Comparison of ENCODE assay signal across 2 cellular contexts in the genomic region with DNA sequence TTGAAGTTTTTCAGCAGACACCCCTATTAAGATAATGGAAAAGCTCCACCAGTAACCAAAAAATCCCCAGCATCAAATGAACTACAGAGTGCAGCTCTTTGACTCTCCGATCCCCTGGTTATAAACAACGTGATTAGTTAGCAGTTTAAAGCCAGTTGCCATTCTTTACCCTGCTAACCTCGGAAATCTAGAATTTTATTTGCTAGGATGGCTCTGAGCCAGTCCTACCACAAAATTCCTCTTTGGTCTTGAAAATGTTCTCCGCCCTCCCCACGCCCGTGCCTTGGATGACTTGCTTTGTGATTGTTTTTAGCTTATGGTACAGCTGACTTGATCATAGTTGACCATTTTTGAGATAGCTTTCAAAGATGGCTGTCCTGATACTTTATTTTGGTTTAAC.
TF ChIP-seq lines count a peak whose summit lies in the region.

No MANE protein-coding gene starts in this region.

TF ChIP-seq in SK-N-SH, 30 proteins besides CTCF, POLR2A, EP300 and RAD21 (continued from another document):
- no peak for TF ChIP-seq TEAD4 (IDR thresholded peaks at IDR 0.05; ENCODE audit: borderline replicate concordance, insufficient read depth)
- no peak for TF ChIP-seq ELF1 (IDR thresholded peaks at IDR 0.05)
- TF ChIP-seq PBX3 (IDR thresholded peaks at IDR 0.05), result no peak
- no peak for TF ChIP-seq CHD2 (IDR thresholded peaks at IDR 0.05; ENCODE audit: low read length, partially characterized antibody)

TF ChIP-seq in SK-N-SH treated with all-trans-retinoic acid at 6 μM for 48 hours, 23 proteins besides CTCF, POLR2A, EP300 and RAD21 (continued from another document):
- TF ChIP-seq, protein P1, sequence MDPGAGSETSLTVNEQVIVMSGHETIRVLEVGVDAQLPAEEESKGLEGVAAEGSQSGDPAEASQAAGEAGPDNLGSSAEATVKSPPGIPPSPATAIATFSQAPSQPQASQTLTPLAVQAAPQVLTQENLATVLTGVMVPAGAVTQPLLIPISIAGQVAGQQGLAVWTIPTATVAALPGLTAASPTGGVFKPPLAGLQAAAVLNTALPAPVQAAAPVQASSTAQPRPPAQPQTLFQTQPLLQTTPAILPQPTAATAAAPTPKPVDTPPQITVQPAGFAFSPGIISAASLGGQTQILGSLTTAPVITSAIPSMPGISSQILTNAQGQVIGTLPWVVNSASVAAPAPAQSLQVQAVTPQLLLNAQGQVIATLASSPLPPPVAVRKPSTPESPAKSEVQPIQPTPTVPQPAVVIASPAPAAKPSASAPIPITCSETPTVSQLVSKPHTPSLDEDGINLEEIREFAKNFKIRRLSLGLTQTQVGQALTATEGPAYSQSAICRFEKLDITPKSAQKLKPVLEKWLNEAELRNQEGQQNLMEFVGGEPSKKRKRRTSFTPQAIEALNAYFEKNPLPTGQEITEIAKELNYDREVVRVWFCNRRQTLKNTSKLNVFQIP (CRISPR knock-in tag; IDR thresholded peaks at IDR 0.05; ENCODE audit: borderline replicate concordance, low read depth), result no peak
- TF ChIP-seq, protein P2, sequence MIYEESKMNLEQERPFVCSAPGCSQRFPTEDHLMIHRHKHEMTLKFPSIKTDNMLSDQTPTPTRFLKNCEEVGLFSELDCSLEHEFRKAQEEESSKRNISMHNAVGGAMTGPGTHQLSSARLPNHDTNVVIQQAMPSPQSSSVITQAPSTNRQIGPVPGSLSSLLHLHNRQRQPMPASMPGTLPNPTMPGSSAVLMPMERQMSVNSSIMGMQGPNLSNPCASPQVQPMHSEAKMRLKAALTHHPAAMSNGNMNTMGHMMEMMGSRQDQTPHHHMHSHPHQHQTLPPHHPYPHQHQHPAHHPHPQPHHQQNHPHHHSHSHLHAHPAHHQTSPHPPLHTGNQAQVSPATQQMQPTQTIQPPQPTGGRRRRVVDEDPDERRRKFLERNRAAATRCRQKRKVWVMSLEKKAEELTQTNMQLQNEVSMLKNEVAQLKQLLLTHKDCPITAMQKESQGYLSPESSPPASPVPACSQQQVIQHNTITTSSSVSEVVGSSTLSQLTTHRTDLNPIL (CRISPR knock-in tag; IDR thresholded peaks at IDR 0.05; ENCODE audit: low read depth), result no peak
- TF ChIP-seq TSHZ2 (CRISPR knock-in tag; IDR thresholded peaks at IDR 0.05), result no peak
- no peak for TF ChIP-seq SNAI2 (CRISPR knock-in tag; IDR thresholded peaks at IDR 0.05)
- TF ChIP-seq, protein P3, sequence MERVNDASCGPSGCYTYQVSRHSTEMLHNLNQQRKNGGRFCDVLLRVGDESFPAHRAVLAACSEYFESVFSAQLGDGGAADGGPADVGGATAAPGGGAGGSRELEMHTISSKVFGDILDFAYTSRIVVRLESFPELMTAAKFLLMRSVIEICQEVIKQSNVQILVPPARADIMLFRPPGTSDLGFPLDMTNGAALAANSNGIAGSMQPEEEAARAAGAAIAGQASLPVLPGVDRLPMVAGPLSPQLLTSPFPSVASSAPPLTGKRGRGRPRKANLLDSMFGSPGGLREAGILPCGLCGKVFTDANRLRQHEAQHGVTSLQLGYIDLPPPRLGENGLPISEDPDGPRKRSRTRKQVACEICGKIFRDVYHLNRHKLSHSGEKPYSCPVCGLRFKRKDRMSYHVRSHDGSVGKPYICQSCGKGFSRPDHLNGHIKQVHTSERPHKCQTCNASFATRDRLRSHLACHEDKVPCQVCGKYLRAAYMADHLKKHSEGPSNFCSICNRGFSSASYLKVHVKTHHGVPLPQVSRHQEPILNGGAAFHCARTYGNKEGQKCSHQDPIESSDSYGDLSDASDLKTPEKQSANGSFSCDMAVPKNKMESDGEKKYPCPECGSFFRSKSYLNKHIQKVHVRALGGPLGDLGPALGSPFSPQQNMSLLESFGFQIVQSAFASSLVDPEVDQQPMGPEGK (CRISPR knock-in tag; IDR thresholded peaks at IDR 0.05; ENCODE audit: borderline replicate concordance), result no peak
- TF ChIP-seq ESRRG (CRISPR knock-in tag; IDR thresholded peaks at IDR 0.05), result no peak
- no peak for TF ChIP-seq CSRNP3 (CRISPR knock-in tag; IDR thresholded peaks at IDR 0.05)
- no peak for TF ChIP-seq ZNF565 (CRISPR knock-in tag; conservative IDR thresholded peaks at IDR 0.05; ENCODE audit: low read depth)
- no peak for TF ChIP-seq BACH2 (CRISPR knock-in tag; IDR thresholded peaks at IDR 0.05; ENCODE audit: borderline replicate concordance)
- no peak for TF ChIP-seq ARNTL (CRISPR knock-in tag; IDR thresholded peaks at IDR 0.05; ENCODE audit: borderline replicate concordance, low read depth)
